8 cellular contexts compared by ENCODE assay signal in genomic region chr9:128159784-128160602, GRCh38. TPM values are rescaled to one million over a fixed set of nuclear protein-coding genes. Genes with fewer than 3 reads are reported as not detected.
DNase-seq lines count a peak whose midpoint lies in the region; ATAC-seq and TF ChIP-seq lines count a peak whose summit lies in the region.

TSS of gene BBLN (plus strand) at chr9:128160265. CDS start at chr9:128160408, 143 bp downstream.

- no peaks in the 10 kb centered on the region for H3K9me3 Mint-ChIP-seq in T-cell

- H3K27ac ChIP-seq in adipose tissue (ENCODE audit: low read depth, low read length) (no peak within 1 kb of the TSS), transverse colon (peak within 1 kb of the TSS; percentile 81 to 87 (median 84))

- intact Hi-C loops in cardiac septum (cut with DNase I) (no loop called here), transverse colon (cut with DNase I; ENCODE audit: low total_unique reads) (no loop called here)

- no peaks in the 10 kb centered on the region for H3K9me3 ChIP-seq in transverse colon

- peak; percentile 75 for ATAC-seq in HG02759 (IDR thresholded peaks at IDR 0.05; ENCODE audit: unreplicated experiment)
- ATAC-seq in T-cell (replicated peaks in 1 of 4): peak; percentile 85 to 87 (median 86)

- H3K36me3 Mint-ChIP-seq in T-cell: peaks cover 13% of the 10 kb centered on the region

- no peaks in the 10 kb centered on the region for H3K27me3 ChIP-seq in transverse colon

- 0 to 2% (median 1%) methylated on average over 53 to 77 of the region's 77 CpGs for WGBS in adipose tissue, 3 donors
- 0% methylated on average over 61 of the region's 77 CpGs; no CpG with 5 or more reads in 1 of the 2 donors for WGBS in transverse colon (ENCODE audit: low coverage in 1 of 2), 2 donors

- DNase-seq in GM10266 (ENCODE audit: extremely low spot score) (peak; percentile 99), NCI-H146 (lab: John Stamatoyannopoulos, UW) (peak; percentile 90), T-cell (peak; percentile 78 to 94 (median 89)), cardiac septum (ENCODE audit: low spot score) (peak; percentile 99), pons (ENCODE audit: low spot score) (peak; percentile 91), transverse colon (peak; percentile 97)

- CTCF ChIA-PET in T-cell (lab: Charles Lee): interaction anchor here in 1 of 2 donors (0.5 to 1.7 kb wide), 5 partner anchors 30 to 284 kb away, joined by 3 to 8 read pairs (median 5); partner anchors contain the start of genes CIZ1 and PTGES2

- H3K27me3 Mint-ChIP-seq in T-cell: no peaks in the 10 kb centered on the region

- peak within 1 kb of the TSS; percentile 55 to 77 (median 72) for H3K4me3 ChIP-seq in transverse colon

- H3K36me3 ChIP-seq in transverse colon: peaks cover 0 to 7% (median 0%) of the 10 kb centered on the region in 4 donors

- peak within 1 kb of the TSS; percentile 76 to 86 (median 85) for H3K4me3 Mint-ChIP-seq in T-cell

- TF ChIP-seq CTCF in GM10266 (IDR thresholded peaks at IDR 0.05; ENCODE audit: control insufficient read depth, insufficient read depth, low read depth, missing control alignments): no peak
- no peak for TF ChIP-seq CTCF in transverse colon (IDR thresholded peaks at IDR 0.05)

- POLR2A ChIA-PET in T-cell (lab: Charles Lee): interaction anchor here (0.6 to 0.8 kb wide), 5 partner anchors 29 to 709 kb away, joined by 3 to 5 read pairs (median 3); partner anchors contain the start of genes LRSAM1 (in 1 of the 2) and RPL12 (in 1 of the 2)

- peaks cover 23 to 25% (median 24%) of the 10 kb centered on the region in 3 donors for H3K4me1 Mint-ChIP-seq in T-cell

- in situ Hi-C loops in transverse colon (cut with MboI; ENCODE audit: low pct_ligation_motif_present in 1 of 4, low pct_unique_long_range_greater_than_20kb in 1 of 4, low sequenced_read_pairs in 3 of 4): no loop called here

- peak within 1 kb of the TSS; percentile 93 to 94 for H3K27ac Mint-ChIP-seq in T-cell

- TF ChIP-seq EP300 in transverse colon (IDR thresholded peaks at IDR 0.05; ENCODE audit: low read depth): no peak

- TF ChIP-seq POLR2A in transverse colon (IDR thresholded peaks at IDR 0.05): peak; percentile 70

- peaks cover 0 to 17% (median 11%) of the 10 kb centered on the region in 4 donors for H3K4me1 ChIP-seq in transverse colon

RNA-seq across cellular contexts. Expression of gene BBLN, which starts in this region (rescaled TPM):
- 10 to 100 TPM; 50.0 to 85.9 (median 81.4) TPM for total RNA-seq in T-cell
- 100 to 1,000 TPM in 1 of 3 donors, 10 to 100 TPM in 2; 74.5 to 110 (median 95.4) TPM for polyA plus RNA-seq in adipose tissue
- 65.7 TPM for total RNA-seq in cardiac septum
- 100 to 1,000 TPM in 3 of 4 donors, 10 to 100 TPM in 1; 97.3 to 178 (median 149) TPM for total RNA-seq in transverse colon
